In genomic region chr5:125043781-125044391, GRCh38 we compare ENCODE assay signal across 1 cellular context.
TF ChIP-seq lines count a peak whose summit lies in the region.

No MANE protein-coding gene starts in this region.

TF ChIP-seq in HEK293, 187 proteins besides CTCF, POLR2A, EP300 and RAD21 (continued from another document and continues in another):
- TF ChIP-seq ZNF513 (tag by site-specific recombination; IDR thresholded peaks at IDR 0.05) (no peak), ZNF146 (tag by site-specific recombination; IDR thresholded peaks at IDR 0.05) (no peak), ZFP41 (tag by site-specific recombination; IDR thresholded peaks at IDR 0.05; ENCODE audit: borderline replicate concordance) (no peak), ZNF404 (tag by site-specific recombination; IDR thresholded peaks at IDR 0.05) (no peak), ZNF37A (tag by site-specific recombination; IDR thresholded peaks at IDR 0.05) (no peak), ZNF701 (tag by site-specific recombination; IDR thresholded peaks at IDR 0.05) (no peak), ZFHX2 (tag by site-specific recombination; conservative IDR thresholded peaks at IDR 0.05) (no peak), ZNF423 (tag by site-specific recombination; IDR thresholded peaks at IDR 0.05) (no peak), ZFP3 (tag by site-specific recombination; IDR thresholded peaks at IDR 0.05; ENCODE audit: low read depth) (no peak), ZNF776 (tag by site-specific recombination; IDR thresholded peaks at IDR 0.05; ENCODE audit: borderline replicate concordance) (no peak), ZNF223 (tag by site-specific recombination; IDR thresholded peaks at IDR 0.05) (no peak), ZNF366 (tag by site-specific recombination; conservative IDR thresholded peaks at IDR 0.05) (no peak), ZNF394 (tag by site-specific recombination; IDR thresholded peaks at IDR 0.05; ENCODE audit: borderline replicate concordance) (no peak), ZNF292 (tag by site-specific recombination; IDR thresholded peaks at IDR 0.05; ENCODE audit: borderline replicate concordance, low read depth) (no peak), ZNF791 (tag by site-specific recombination; IDR thresholded peaks at IDR 0.05) (no peak), ZFP37 (tag by site-specific recombination; IDR thresholded peaks at IDR 0.05) (no peak), PRDM1 (tag by site-specific recombination; IDR thresholded peaks at IDR 0.05) (no peak), ZNF837 (tag by site-specific recombination; IDR thresholded peaks at IDR 0.05) (no peak), ZNF76 (tag by site-specific recombination; IDR thresholded peaks at IDR 0.05; ENCODE audit: borderline replicate concordance, low read depth) (no peak), ZNF354C (tag by site-specific recombination; IDR thresholded peaks at IDR 0.05; ENCODE audit: borderline replicate concordance, low read depth) (no peak), SCRT1 (tag by site-specific recombination; IDR thresholded peaks at IDR 0.05; ENCODE audit: borderline replicate concordance) (peak; percentile 72), ELK4 (IDR thresholded peaks at IDR 0.05; ENCODE audit: borderline replicate concordance, low read depth, low read length) (no peak), ZNF214 (tag by site-specific recombination; IDR thresholded peaks at IDR 0.05; ENCODE audit: borderline replicate concordance) (no peak), ZBTB7A (tag by site-specific recombination; IDR thresholded peaks at IDR 0.05; ENCODE audit: low read depth) (no peak), ZNF792 (tag by site-specific recombination; IDR thresholded peaks at IDR 0.05) (no peak), YY1 (tag by site-specific recombination; IDR thresholded peaks at IDR 0.05) (no peak), BCL11A (tag by site-specific recombination; IDR thresholded peaks at IDR 0.05; ENCODE audit: low read depth) (no peak), SP3 (tag by site-specific recombination; IDR thresholded peaks at IDR 0.05) (no peak), ZNF473 (tag by site-specific recombination; IDR thresholded peaks at IDR 0.05) (no peak), ZSCAN16 (tag by site-specific recombination; IDR thresholded peaks at IDR 0.05) (no peak), HOXD13 (CRISPR knock-in tag; IDR thresholded peaks at IDR 0.05; ENCODE audit: borderline replicate concordance) (no peak), WT1 (tag by site-specific recombination; IDR thresholded peaks at IDR 0.05) (peak; percentile 64; the same call in 1 of the 2 replicates), REPIN1 (tag by site-specific recombination; IDR thresholded peaks at IDR 0.05; ENCODE audit: low read depth) (no peak), ZNF501 (tag by site-specific recombination; IDR thresholded peaks at IDR 0.05) (0 out of 2 replicates have a peak, but pooled peaks have one; percentile 40), ZNF585B (tag by site-specific recombination; IDR thresholded peaks at IDR 0.05) (no peak), ZBTB17 (tag by site-specific recombination; IDR thresholded peaks at IDR 0.05) (peak; percentile 81), ZBTB1 (tag by site-specific recombination; IDR thresholded peaks at IDR 0.05) (no peak), ZNF280D (tag by site-specific recombination; IDR thresholded peaks at IDR 0.05) (no peak), REST (tag by site-specific recombination; IDR thresholded peaks at IDR 0.05) (no peak), ZSCAN30 (tag by site-specific recombination; IDR thresholded peaks at IDR 0.05) (peak; percentile 59; the same call in 1 of the 2 replicates), GLI2 (tag by site-specific recombination; IDR thresholded peaks at IDR 0.05; ENCODE audit: borderline replicate concordance, low read depth) (no peak), ZNF335 (tag by site-specific recombination; conservative IDR thresholded peaks at IDR 0.05) (0 out of 2 replicates have a peak, but pooled peaks have one; percentile 35), SP2 (tag by site-specific recombination; IDR thresholded peaks at IDR 0.05) (no peak), ZNF580 (tag by site-specific recombination; IDR thresholded peaks at IDR 0.05) (no peak), ZNF426 (tag by site-specific recombination; IDR thresholded peaks at IDR 0.05) (no peak), KLF10 (tag by site-specific recombination; IDR thresholded peaks at IDR 0.05) (no peak), ATF2 (tag by site-specific recombination; IDR thresholded peaks at IDR 0.05; ENCODE audit: low read depth) (no peak), ZNF112 (tag by site-specific recombination; IDR thresholded peaks at IDR 0.05) (no peak), ZNF777 (tag by site-specific recombination; IDR thresholded peaks at IDR 0.05; ENCODE audit: borderline replicate concordance) (no peak), ZNF510 (tag by site-specific recombination; IDR thresholded peaks at IDR 0.05; ENCODE audit: insufficient replicate concordance) (no peak), ZBTB26 (tag by site-specific recombination; optimal IDR thresholded peaks at IDR 0.05) (no peak), ZNF560 (tag by site-specific recombination; IDR thresholded peaks at IDR 0.05; ENCODE audit: borderline replicate concordance) (no peak), ZNF544 (tag by site-specific recombination; IDR thresholded peaks at IDR 0.05) (no peak), ZBTB10 (tag by site-specific recombination; IDR thresholded peaks at IDR 0.05) (no peak), GFI1B (tag by site-specific recombination; IDR thresholded peaks at IDR 0.05) (no peak), TCF7L2 (IDR thresholded peaks at IDR 0.05; ENCODE audit: borderline replicate concordance, low read depth, low read length) (no peak), ZNF561 (tag by site-specific recombination; IDR thresholded peaks at IDR 0.05; ENCODE audit: borderline replicate concordance) (0 out of 2 replicates have a peak, but pooled peaks have one; percentile 60), KLF1 (tag by site-specific recombination; IDR thresholded peaks at IDR 0.05) (no peak), ZNF23 (tag by site-specific recombination; IDR thresholded peaks at IDR 0.05; ENCODE audit: borderline replicate concordance) (no peak), ZNF19 (tag by site-specific recombination; IDR thresholded peaks at IDR 0.05; ENCODE audit: low read depth) (no peak)
